ENCODE assay signal across 36 cellular contexts in the genomic region with DNA sequence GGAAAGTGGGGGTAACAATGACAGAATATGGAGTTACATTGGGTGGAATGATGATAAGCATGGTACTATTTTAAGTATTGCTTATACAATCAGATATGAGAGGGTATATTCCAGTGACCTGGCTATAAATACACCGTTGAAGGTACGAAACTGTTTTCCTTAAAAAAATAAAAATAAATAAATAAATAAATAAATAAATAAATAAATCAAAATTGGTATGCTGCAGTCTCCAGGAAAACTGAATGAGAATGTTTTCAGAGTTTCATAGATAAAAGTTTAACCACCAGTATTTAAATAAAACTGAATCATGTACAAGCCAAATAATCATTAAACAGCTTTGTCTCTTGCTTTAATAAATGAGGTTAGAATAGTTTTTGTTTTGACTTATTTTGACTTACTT.
"Had no signal": no experiment of that assay in that cellular context is flagged by ENCODE, and none has a peak within 500 bp of the region (broad histone marks: within the 10 kb centered on the region; RNA-seq: fewer than 3 reads in every experiment).

No MANE protein-coding gene starts in this region.

- FAIRE-seq: colon, endothelial cell of umbilical vein had no signal

- H3K27ac ChIP-seq: adrenal gland, body of pancreas, epithelial cell of prostate, esophagus squamous epithelium, WERI-Rb-1 had no signal

- ATAC-seq: activated CD4-positive, alpha-beta T cell treated with anti-CD3 and anti-CD28 coated beads for 36 hours; activated CD8-positive, alpha-beta memory T cell treated with anti-CD3 and anti-CD28 coated beads, Interleukin-2, amount 10 ng/mL, durations not matched to agents 7 days and 5 days; activated CD8-positive, alpha-beta T cell treated with anti-CD3 and anti-CD28 coated beads, Interleukin-2, amount 10 ng/mL, durations not matched to agents 7 days and 5 days; activated naive CD8-positive, alpha-beta T cell treated with anti-CD3 and anti-CD28 coated beads, Interleukin-2, amount 50 U/mL, for 24 hours; body of pancreas; effector memory CD8-positive, alpha-beta T cell; T-helper 17 cell had no signal

- H3K27me3 Mint-ChIP-seq: activated CD4-positive, alpha-beta memory T cell treated with anti-CD3 and anti-CD28 coated beads for 36 hours; activated CD4-positive, alpha-beta T cell treated with anti-CD3 and anti-CD28 coated beads for 36 hours; activated CD4-positive, alpha-beta T cell treated with anti-CD3 and anti-CD28 coated beads, Interleukin-2, amount 10 ng/mL, durations not matched to agents 24 days and 14 days; activated CD8-positive, alpha-beta memory T cell treated with anti-CD3 and anti-CD28 coated beads, Interleukin-2, amount 10 ng/mL, durations not matched to agents 7 days and 5 days; activated naive CD4-positive, alpha-beta T cell treated with anti-CD3 and anti-CD28 coated beads, Interleukin-2, amount 50 U/mL, for 24 hours; activated naive CD8-positive, alpha-beta T cell treated with anti-CD3 and anti-CD28 coated beads for 36 hours; activated naive CD8-positive, alpha-beta T cell treated with anti-CD3 and anti-CD28 coated beads, Interleukin-2, amount 50 U/mL, for 24 hours; effector memory CD8-positive, alpha-beta T cell; T-helper 17 cell had no signal

- H3K4me3 Mint-ChIP-seq: activated CD4-positive, alpha-beta memory T cell treated with anti-CD3 and anti-CD28 coated beads for 36 hours; activated CD4-positive, alpha-beta T cell treated with anti-CD3 and anti-CD28 coated beads for 36 hours; activated CD4-positive, alpha-beta T cell treated with anti-CD3 and anti-CD28 coated beads, Interleukin-2, amount 10 ng/mL, durations not matched to agents 24 days and 14 days; activated CD8-positive, alpha-beta memory T cell treated with anti-CD3 and anti-CD28 coated beads, Interleukin-2, amount 10 ng/mL, durations not matched to agents 7 days and 5 days; activated CD8-positive, alpha-beta T cell treated with anti-CD3 and anti-CD28 coated beads, Interleukin-2, amount 10 ng/mL, durations not matched to agents 7 days and 5 days; activated naive CD4-positive, alpha-beta T cell treated with anti-CD3 and anti-CD28 coated beads for 36 hours; activated naive CD4-positive, alpha-beta T cell treated with anti-CD3 and anti-CD28 coated beads, Interleukin-2, amount 50 U/mL, for 24 hours; activated naive CD8-positive, alpha-beta T cell treated with anti-CD3 and anti-CD28 coated beads for 36 hours; activated naive CD8-positive, alpha-beta T cell treated with anti-CD3 and anti-CD28 coated beads, Interleukin-2, amount 50 U/mL, for 24 hours; activated T-helper 1 cell treated with anti-CD3 and anti-CD28 coated beads, Interleukin-12 subunit alpha, Interleukin-12 subunit beta, Interleukin-2, Interleukin-4 antibody, amounts not matched to agents 30 ng/mL and 10 ng/mL and 1 ng/mL, durations not matched to agents 14 hours and 24 hours and 36 hours; effector memory CD8-positive, alpha-beta T cell; T-helper 17 cell; T-helper 2 cell treated with Interferon-gamma antibody and Interleukin-4, amounts not matched to agents 5 μg/mL and 100 μg/mL, for 36 hours had no signal

- H3K27ac Mint-ChIP-seq: activated CD4-positive, alpha-beta memory T cell treated with anti-CD3 and anti-CD28 coated beads for 36 hours; activated CD4-positive, alpha-beta T cell treated with anti-CD3 and anti-CD28 coated beads for 36 hours; activated CD4-positive, alpha-beta T cell treated with anti-CD3 and anti-CD28 coated beads, Interleukin-2, amount 10 ng/mL, durations not matched to agents 24 days and 14 days; activated CD8-positive, alpha-beta memory T cell treated with anti-CD3 and anti-CD28 coated beads, Interleukin-2, amount 10 ng/mL, durations not matched to agents 7 days and 5 days; activated CD8-positive, alpha-beta T cell treated with anti-CD3 and anti-CD28 coated beads, Interleukin-2, amount 10 ng/mL, durations not matched to agents 7 days and 5 days; activated naive CD4-positive, alpha-beta T cell treated with anti-CD3 and anti-CD28 coated beads for 36 hours; activated naive CD4-positive, alpha-beta T cell treated with anti-CD3 and anti-CD28 coated beads, Interleukin-2, amount 50 U/mL, for 24 hours; activated naive CD8-positive, alpha-beta T cell treated with anti-CD3 and anti-CD28 coated beads for 36 hours; activated naive CD8-positive, alpha-beta T cell treated with anti-CD3 and anti-CD28 coated beads, Interleukin-2, amount 50 U/mL, for 24 hours; activated T-helper 1 cell treated with anti-CD3 and anti-CD28 coated beads, Interleukin-12 subunit alpha, Interleukin-12 subunit beta, Interleukin-2, Interleukin-4 antibody, amounts not matched to agents 30 ng/mL and 10 ng/mL and 1 ng/mL, durations not matched to agents 14 hours and 24 hours and 36 hours; activated T-helper 2 cell treated with anti-CD3 and anti-CD28 coated beads, Interferon-gamma antibody, Interleukin-2, Interleukin-4, amounts not matched to agents 10 μg/mL and 5 μg/mL and 100 μg/mL, durations not matched to agents 14 hours and 24 hours and 36 hours; effector memory CD8-positive, alpha-beta T cell; T-helper 17 cell; T-helper 2 cell treated with Interferon-gamma antibody and Interleukin-4, amounts not matched to agents 5 μg/mL and 100 μg/mL, for 36 hours had no signal

- H3K4me3 ChIP-seq: adrenal gland, body of pancreas, esophagus squamous epithelium had no signal

- H3K36me3 ChIP-seq: adrenal gland had no signal

- DNase-seq: activated CD4-positive, alpha-beta memory T cell treated with anti-CD3 and anti-CD28 coated beads for 36 hours; activated CD4-positive, alpha-beta T cell treated with anti-CD3 and anti-CD28 coated beads for 36 hours; activated CD4-positive, alpha-beta T cell treated with anti-CD3 and anti-CD28 coated beads, Interleukin-2, amount 10 ng/mL, durations not matched to agents 24 days and 14 days; activated CD4-positive, CD25-positive, alpha-beta regulatory T cell; activated CD4-positive, CD25-positive, alpha-beta regulatory T cell treated with anti-CD3 and anti-CD28 coated beads, Interleukin-2, amount 50 U/mL, for 72 hours; activated CD8-positive, alpha-beta memory T cell treated with anti-CD3 and anti-CD28 coated beads, Interleukin-2, amount 10 ng/mL, durations not matched to agents 7 days and 5 days; activated CD8-positive, alpha-beta memory T cell treated with anti-CD3 and anti-CD28 coated beads, Interleukin-2, amount 50 U/mL, for 4 hours; activated CD8-positive, alpha-beta T cell treated with anti-CD3 and anti-CD28 coated beads, Interleukin-2, amount 10 ng/mL, durations not matched to agents 7 days and 5 days; activated effector memory CD4-positive, alpha-beta T cell treated with anti-CD3 and anti-CD28 coated beads, Interleukin-2, amount 50 U/mL, for 16 hours; activated naive CD4-positive, alpha-beta T cell treated with anti-CD3 and anti-CD28 coated beads for 36 hours; activated naive CD8-positive, alpha-beta T cell treated with anti-CD3 and anti-CD28 coated beads for 36 hours; activated naive CD8-positive, alpha-beta T cell treated with anti-CD3 and anti-CD28 coated beads, Interleukin-2, amount 50 U/mL, for 24 hours; activated T-cell treated with anti-CD3 and anti-CD28 coated beads, Interleukin-2, amount 50 U/mL, for 1 hour; activated T-cell treated with anti-CD3 and anti-CD28 coated beads, Interleukin-2, amount 50 U/mL, for 48 hours; adrenal gland; amygdala; aorta; body of pancreas; caudate nucleus; cortex of kidney; dermis blood vessel endothelial cell; effector CD4-positive, alpha-beta T cell; effector memory CD8-positive, alpha-beta T cell; esophagus squamous epithelium; foreskin melanocyte; head of caudate nucleus; T-helper 17 cell; T1000; WERI-Rb-1 had no signal

- H3K4me1 Mint-ChIP-seq: activated CD4-positive, alpha-beta T cell treated with anti-CD3 and anti-CD28 coated beads for 36 hours; activated CD4-positive, alpha-beta T cell treated with anti-CD3 and anti-CD28 coated beads, Interleukin-2, amount 10 ng/mL, durations not matched to agents 24 days and 14 days; activated naive CD4-positive, alpha-beta T cell treated with anti-CD3 and anti-CD28 coated beads, Interleukin-2, amount 50 U/mL, for 24 hours; activated naive CD8-positive, alpha-beta T cell treated with anti-CD3 and anti-CD28 coated beads for 36 hours; activated naive CD8-positive, alpha-beta T cell treated with anti-CD3 and anti-CD28 coated beads, Interleukin-2, amount 50 U/mL, for 24 hours had no signal

- H3K4me1 ChIP-seq: adrenal gland, body of pancreas had no signal

- H3K9me3 ChIP-seq: adrenal gland, body of pancreas had no signal
